ENCODE assay signal across 17 cellular contexts in genomic region chr19:13121551-13122274, GRCh38. TPM values are rescaled to one million over a fixed set of nuclear protein-coding genes. Genes with fewer than 3 reads are reported as not detected.
DNase-seq lines count a peak whose midpoint lies in the region; ATAC-seq and TF ChIP-seq lines count a peak whose summit lies in the region.
"Had no signal": no experiment of that assay in that cellular context is flagged by ENCODE, and none has a peak within 500 bp of the region (broad histone marks: within the 10 kb centered on the region; RNA-seq: fewer than 3 reads in every experiment).

No MANE protein-coding gene starts in this region.

- POLR2A ChIA-PET in activated CD8-positive, alpha-beta T cell treated with anti-CD3 and anti-CD28 coated beads, Interleukin-2, amount 10 ng/mL, durations not matched to agents 7 days and 5 days (lab: Charles Lee) = interaction anchor here (0.9 to 1.2 kb wide), 2 partner anchors 11 to 30 kb away, joined by 3 to 4 read pairs; no protein-coding TSS in a partner anchor

- TF ChIP-seq EP300 in gastroesophageal sphincter (IDR thresholded peaks at IDR 0.05) = no peak

- CTCF ChIA-PET in activated CD8-positive, alpha-beta T cell treated with anti-CD3 and anti-CD28 coated beads, Interleukin-2, amount 10 ng/mL, durations not matched to agents 7 days and 5 days (lab: Charles Lee) = interaction anchor here (2.2 kb wide), 1 partner anchor 17 kb away, joined by 8 read pairs; no protein-coding TSS in a partner anchor

- peaks cover 50% of the 10 kb centered on the region for H3K4me1 Mint-ChIP-seq in activated CD8-positive, alpha-beta T cell treated with anti-CD3 and anti-CD28 coated beads, Interleukin-2, amount 10 ng/mL, durations not matched to agents 7 days and 5 days (ENCODE audit: low read depth)

- H3K4me3 ChIP-seq in cardiac muscle cell (no peak overlapping the region), mesenchymal stem cell (ENCODE audit: insufficient read depth in 1 of 2, low read depth in 1 of 2, low read length in 2 of 2) (no peak overlapping the region), gastroesophageal sphincter (no peak overlapping the region), prostate gland (no peak overlapping the region)
- H3K4me3 ChIP-seq: body of pancreas, left lung had no signal

- no peak overlapping the region for H3K4me2 ChIP-seq in mesenchymal stem cell (ENCODE audit: low read length, poor library complexity, severe bottlenecking)

- peak overlapping the region; percentile 26 for H3K27ac Mint-ChIP-seq in activated CD8-positive, alpha-beta T cell treated with anti-CD3 and anti-CD28 coated beads, Interleukin-2, amount 10 ng/mL, durations not matched to agents 7 days and 5 days

- H3K9ac ChIP-seq in mesenchymal stem cell (ENCODE audit: low read length) = peak overlapping the region; percentile 89

- peaks cover 8% of the 10 kb centered on the region for H3K36me3 Mint-ChIP-seq in activated CD8-positive, alpha-beta T cell treated with anti-CD3 and anti-CD28 coated beads, Interleukin-2, amount 10 ng/mL, durations not matched to agents 7 days and 5 days (ENCODE audit: low read depth)

- TF ChIP-seq CTCF in cardiac muscle cell (IDR thresholded peaks at IDR 0.05; ENCODE audit: low read depth, low read length) (no peak), gastroesophageal sphincter (IDR thresholded peaks at IDR 0.05) (no peak), prostate gland (IDR thresholded peaks at IDR 0.05) (no peak)

- no peak overlapping the region for H2BK12ac ChIP-seq in mesenchymal stem cell (ENCODE audit: low read length in 2 of 2)

- peak overlapping the region; percentile 18 for H3K27ac ChIP-seq in cardiac muscle cell
- H3K27ac ChIP-seq in mesenchymal stem cell (ENCODE audit: low read length, poor library complexity, severe bottlenecking) = no peak overlapping the region
- H3K27ac ChIP-seq in gastroesophageal sphincter = no peak overlapping the region
- H3K27ac ChIP-seq in substantia nigra (ENCODE audit: low read depth, low read length, poor library complexity, severe bottlenecking) = no peak overlapping the region
- no peak overlapping the region for H3K27ac ChIP-seq in prostate gland
- H3K27ac ChIP-seq: body of pancreas, left lung had no signal

- intact Hi-C loops in Right ventricle myocardium inferior (cut with DNase I) (loop anchor here (10.0 kb wide), 1 partner anchor 313 kb away; no protein-coding TSS in a partner anchor), prostate gland (cut with DNase I) (no loop called here)

- H3K27me3 ChIP-seq in cardiac muscle cell (no peaks in the 10 kb centered on the region), mesenchymal stem cell (ENCODE audit: control insufficient read depth in 1 of 2, insufficient read depth in 1 of 2, low read length in 2 of 2) (no peaks in the 10 kb centered on the region), gastroesophageal sphincter (no peaks in the 10 kb centered on the region), prostate gland (replicated peaks; ENCODE audit: insufficient read depth) (no peaks in the 10 kb centered on the region)
- H3K27me3 ChIP-seq: body of pancreas, left lung had no signal

- no peak overlapping the region for H4K8ac ChIP-seq in mesenchymal stem cell (ENCODE audit: low read length)

- TF ChIP-seq POLR2A in gastroesophageal sphincter (IDR thresholded peaks at IDR 0.05) (no peak), prostate gland (IDR thresholded peaks at IDR 0.05) (no peak)

- DNase-seq in cardiac muscle cell (ENCODE audit: low read depth in 1 of 2, low spot score in 1 of 2) = no peak
- no peak for DNase-seq in Right ventricle myocardium inferior (ENCODE audit: missing footprints)
- DNase-seq in activated CD8-positive, alpha-beta T cell treated with anti-CD3 and anti-CD28 coated beads, Interleukin-2, amount 10 ng/mL, durations not matched to agents 7 days and 5 days = no peak
- no peak for DNase-seq in mesenchymal stem cell
- DNase-seq in SW480 (ENCODE audit: low spot score) = no peak
- DNase-seq in substantia nigra (lab: John Stamatoyannopoulos, UW) = no peak
- no peak for DNase-seq in prostate gland (ENCODE audit: low spot score)
- DNase-seq: body of pancreas; DMS53; GOT3; left lung; NCI-H1048; NCI-H446 treated with DMSO at 0.1 percent for 48 hours; nucleus accumbens; stimulated activated CD4-positive, alpha-beta T cell treated with anti-CD3 and anti-CD28 coated beads, Interleukin-15, amount 100 ng/mL, for 24 hours; T1000 had no signal

- H2AFZ ChIP-seq in mesenchymal stem cell (ENCODE audit: low read depth, low read length) = no peak overlapping the region

- H3K4ac ChIP-seq in mesenchymal stem cell (ENCODE audit: low read depth in 1 of 2, low read length in 2 of 2) = no peak overlapping the region

- H4K91ac ChIP-seq in mesenchymal stem cell (ENCODE audit: low read length) = no peak overlapping the region

- no peak overlapping the region for H3K4me3 Mint-ChIP-seq in activated CD8-positive, alpha-beta T cell treated with anti-CD3 and anti-CD28 coated beads, Interleukin-2, amount 10 ng/mL, durations not matched to agents 7 days and 5 days

- H3K36me3 ChIP-seq in cardiac muscle cell = no peaks in the 10 kb centered on the region
- peaks cover 14 to 37% of the 10 kb centered on the region in 2 experiments for H3K36me3 ChIP-seq in mesenchymal stem cell (ENCODE audit: control insufficient read depth in 1 of 2, insufficient read depth in 2 of 2, low read depth in 1 of 2, low read length in 2 of 2)
- H3K36me3 ChIP-seq in gastroesophageal sphincter = peaks cover 0 to 22% of the 10 kb centered on the region in 2 donors
- H3K36me3 ChIP-seq in prostate gland = no peaks in the 10 kb centered on the region

- H2BK15ac ChIP-seq in mesenchymal stem cell (ENCODE audit: low read depth, poor library complexity, severe bottlenecking) = no peak overlapping the region

- H3K4me1 ChIP-seq in cardiac muscle cell (ENCODE audit: low read depth) = peaks cover 4% of the 10 kb centered on the region
- H3K4me1 ChIP-seq in mesenchymal stem cell (ENCODE audit: control insufficient read depth, insufficient read depth, low read depth, low read length) = peaks cover 38% of the 10 kb centered on the region
- peaks cover 3 to 41% (median 22%) of the 10 kb centered on the region in 3 donors for H3K4me1 ChIP-seq in gastroesophageal sphincter
- H3K4me1 ChIP-seq in prostate gland (replicated peaks) = no peaks in the 10 kb centered on the region

- H3K9me3 ChIP-seq in cardiac muscle cell (ENCODE audit: low read depth) (no peaks in the 10 kb centered on the region), mesenchymal stem cell (ENCODE audit: control insufficient read depth, low read length) (no peaks in the 10 kb centered on the region), gastroesophageal sphincter (no peaks in the 10 kb centered on the region), prostate gland (no peaks in the 10 kb centered on the region)
- H3K9me3 ChIP-seq: body of pancreas, left lung had no signal

- no peak overlapping the region for H3K23ac ChIP-seq in mesenchymal stem cell (ENCODE audit: low read length in 2 of 2)

- no peak overlapping the region for H3K14ac ChIP-seq in mesenchymal stem cell (ENCODE audit: low read length in 2 of 2)

- H3K9me3 Mint-ChIP-seq in activated CD8-positive, alpha-beta T cell treated with anti-CD3 and anti-CD28 coated beads, Interleukin-2, amount 10 ng/mL, durations not matched to agents 7 days and 5 days (ENCODE audit: insufficient read depth) = no peaks in the 10 kb centered on the region

- H3K18ac ChIP-seq in mesenchymal stem cell (ENCODE audit: low read depth in 1 of 2, low read length in 2 of 2) = no peak overlapping the region

- H2AK5ac ChIP-seq in mesenchymal stem cell (ENCODE audit: low read length, severe bottlenecking) = peak overlapping the region; percentile 33

- 89% methylated on average over 18 of the region's 18 CpGs for WGBS in mesenchymal stem cell
- 53 to 76% methylated on average over 3 to 5 of the region's 18 CpGs for WGBS in gastroesophageal sphincter (ENCODE audit: low coverage in 1 of 2), 2 donors
- WGBS in prostate gland = 85% methylated on average over 18 of the region's 18 CpGs

- no peaks in the 10 kb centered on the region for H3K27me3 Mint-ChIP-seq in activated CD8-positive, alpha-beta T cell treated with anti-CD3 and anti-CD28 coated beads, Interleukin-2, amount 10 ng/mL, durations not matched to agents 7 days and 5 days (ENCODE audit: low read depth)

- no peak overlapping the region for H2BK120ac ChIP-seq in mesenchymal stem cell (ENCODE audit: low read depth, low read length)

- H2BK5ac ChIP-seq in mesenchymal stem cell (ENCODE audit: low read depth, low read length, poor library complexity, severe bottlenecking) = no peak overlapping the region

- no peak for ATAC-seq in Right ventricle myocardium inferior
- no peak for ATAC-seq in activated CD8-positive, alpha-beta T cell treated with anti-CD3 and anti-CD28 coated beads, Interleukin-2, amount 10 ng/mL, durations not matched to agents 7 days and 5 days
- no peak for ATAC-seq in gastroesophageal sphincter
- ATAC-seq: body of pancreas, left lung had no signal

- H3K79me1 ChIP-seq in mesenchymal stem cell (replicated peaks; ENCODE audit: low read length, poor library complexity, severe bottlenecking) = peaks cover 7% of the 10 kb centered on the region

RNA-seq across cellular contexts. Expression of gene NACC1, which starts 3.6 kb away (rescaled TPM):
- total RNA-seq in cardiac muscle cell (75.1 and 93.7 TPM in 2 replicates), Right ventricle myocardium inferior (54.0 TPM), gastroesophageal sphincter (10 to 100 TPM; 23.8 to 55.2 (median 26.2) TPM), prostate gland (10 to 100 TPM; 52.4 to 91.9 TPM)
- 9.8 and 13.3 TPM in 2 replicates for polyA plus RNA-seq in cardiac muscle cell
- total RNA-seq in activated CD8-positive, alpha-beta T cell treated with anti-CD3 and anti-CD28 coated beads, Interleukin-2, amount 10 ng/mL, durations not matched to agents 7 days and 5 days = 10 to 100 TPM; 74.6 to 84.8 TPM
- 82.1 TPM for polyA plus RNA-seq in mesenchymal stem cell (2013, experiment 1 of 2)
- polyA plus RNA-seq in mesenchymal stem cell (2013, experiment 2 of 2) = 85.0 TPM

RNA-seq across cellular contexts. Expression of gene TRMT1, which starts 5.2 kb away (rescaled TPM):
- 45.9 and 48.5 TPM in 2 replicates for total RNA-seq in cardiac muscle cell
- polyA plus RNA-seq in cardiac muscle cell = 37.7 and 56.0 TPM in 2 replicates
- 21.1 TPM for total RNA-seq in Right ventricle myocardium inferior
- 10 to 100 TPM; 59.8 to 60.3 TPM for total RNA-seq in activated CD8-positive, alpha-beta T cell treated with anti-CD3 and anti-CD28 coated beads, Interleukin-2, amount 10 ng/mL, durations not matched to agents 7 days and 5 days
- 20.0 TPM for polyA plus RNA-seq in mesenchymal stem cell (2013, experiment 1 of 2)
- 16.9 TPM for polyA plus RNA-seq in mesenchymal stem cell (2013, experiment 2 of 2)
- 10 to 100 TPM; 25.7 to 30.0 (median 28.7) TPM for total RNA-seq in gastroesophageal sphincter
- total RNA-seq in prostate gland = 10 to 100 TPM; 23.3 to 55.4 TPM

RNA-seq across cellular contexts. Expression of gene LYL1, which starts 19.1 kb away (rescaled TPM):
- total RNA-seq in cardiac muscle cell (5.6 and 6.3 TPM in 2 replicates), Right ventricle myocardium inferior (9.4 TPM), gastroesophageal sphincter (10 to 100 TPM in 2 of 4 donors, 1 to 10 TPM in 2; 9.9 to 11.8 (median 10.8) TPM), prostate gland (10 to 100 TPM in 1 of 2 donors, 1 to 10 TPM in 1; 4.6 to 13.3 TPM)
- polyA plus RNA-seq in cardiac muscle cell = 4.3 and 4.6 TPM in 2 replicates
- 1 to 10 TPM; 3.3 to 3.8 TPM for total RNA-seq in activated CD8-positive, alpha-beta T cell treated with anti-CD3 and anti-CD28 coated beads, Interleukin-2, amount 10 ng/mL, durations not matched to agents 7 days and 5 days
- polyA plus RNA-seq in mesenchymal stem cell (2013, experiment 1 of 2) = 0.68 TPM
- 0.79 TPM for polyA plus RNA-seq in mesenchymal stem cell (2013, experiment 2 of 2)

RNA-seq across cellular contexts. Expression of gene STX10, which starts 28.5 kb away (rescaled TPM):
- total RNA-seq in cardiac muscle cell = 95.5 and 110 TPM in 2 replicates
- polyA plus RNA-seq in cardiac muscle cell = 65.2 and 71.1 TPM in 2 replicates
- 34.5 TPM for total RNA-seq in Right ventricle myocardium inferior
- 10 to 100 TPM; 68.4 to 69.2 TPM for total RNA-seq in activated CD8-positive, alpha-beta T cell treated with anti-CD3 and anti-CD28 coated beads, Interleukin-2, amount 10 ng/mL, durations not matched to agents 7 days and 5 days
- 50.2 TPM for polyA plus RNA-seq in mesenchymal stem cell (2013, experiment 1 of 2)
- 53.2 TPM for polyA plus RNA-seq in mesenchymal stem cell (2013, experiment 2 of 2)
- 10 to 100 TPM; 45.1 to 69.0 (median 53.0) TPM for total RNA-seq in gastroesophageal sphincter
- total RNA-seq in prostate gland = 10 to 100 TPM; 42.5 to 48.6 TPM

RNA-seq across cellular contexts. Expression of gene IER2, which starts 28.5 kb away (rescaled TPM):
- total RNA-seq in cardiac muscle cell (60.3 and 110 TPM in 2 replicates), Right ventricle myocardium inferior (18.8 TPM), gastroesophageal sphincter (10 to 100 TPM; 33.8 to 62.1 (median 48.0) TPM), prostate gland (10 to 100 TPM; 34.7 to 75.7 TPM)
- polyA plus RNA-seq in cardiac muscle cell = 77.6 and 88.9 TPM in 2 replicates
- 100 to 1,000 TPM; 203 to 210 TPM for total RNA-seq in activated CD8-positive, alpha-beta T cell treated with anti-CD3 and anti-CD28 coated beads, Interleukin-2, amount 10 ng/mL, durations not matched to agents 7 days and 5 days
- polyA plus RNA-seq in mesenchymal stem cell (2013, experiment 1 of 2) = 135 TPM
- 129 TPM for polyA plus RNA-seq in mesenchymal stem cell (2013, experiment 2 of 2)
